In genomic region chr7:81484266-81484665, GRCh38 we compare ENCODE assay signal across 10 cellular contexts.
DNase-seq lines count a peak whose midpoint lies in the region; ATAC-seq and TF ChIP-seq lines count a peak whose summit lies in the region.
"Had no signal": no experiment of that assay in that cellular context is flagged by ENCODE, and none has a peak within 500 bp of the region (broad histone marks: within the 10 kb centered on the region; RNA-seq: fewer than 3 reads in every experiment).

No MANE protein-coding gene starts in this region.

- no peaks in the 10 kb centered on the region for H3K9me2 ChIP-seq in GM23248 (ENCODE audit: insufficient read depth)

- DNase-seq in GM23248 (peak; percentile 93), SJCRH30 (peak; percentile 26 to 51), Right ventricle myocardium superior (peak; percentile 68), psoas muscle (peak; percentile 34 to 56), NCI-H128 (lab: John Stamatoyannopoulos, UW; ENCODE audit: unreplicated experiment) (no peak)
- no peak for DNase-seq in NK-92 treated with Interleukin-12 subunit alpha and Interleukin-12 subunit beta, amount 100 ng/mL, for 24 hours (lab: John Stamatoyannopoulos, UW)
- DNase-seq in activated CD4-positive, alpha-beta T cell treated with anti-CD3 and anti-CD28 coated beads, Interleukin-2, amount 50 U/mL, for 4 hours = no peak
- DNase-seq: effector memory CD8-positive, alpha-beta T cell had no signal

- H3K4me1 ChIP-seq in GM23248 (ENCODE audit: insufficient read depth) (no peaks in the 10 kb centered on the region), SJCRH30 (no peaks in the 10 kb centered on the region), psoas muscle (no peaks in the 10 kb centered on the region)

- H3K9ac ChIP-seq in GM23248 = no peak overlapping the region

- 20 to 22% methylated on average over 3 of the region's 3 CpGs for WGBS in GM23248 (ENCODE audit: low coverage in 1 of 2, low lambda C conversion rate in 2 of 2, missing lambda C conversion rate in 2 of 2), 2 experiments
- WGBS in psoas muscle, 3 donors = 28 to 37% (median 29%) methylated on average over 3 of the region's 3 CpGs

- H3K36me3 ChIP-seq in GM23248 (ENCODE audit: low read depth) (no peaks in the 10 kb centered on the region), SJCRH30 (no peaks in the 10 kb centered on the region), psoas muscle (ENCODE audit: insufficient read depth in 1 of 2, low read depth in 1 of 2) (no peaks in the 10 kb centered on the region)

- no peaks in the 10 kb centered on the region for H3K79me2 ChIP-seq in GM23248 (ENCODE audit: insufficient read depth)

- peaks cover 10% of the 10 kb centered on the region; the same call in 1 of the 2 replicates for H3F3A ChIP-seq in GM23248 (ENCODE audit: insufficient read depth)

- H3K4me2 ChIP-seq in GM23248 (ENCODE audit: unreplicated experiment) = no peak overlapping the region

- in situ Hi-C loops in GM23248 (cut with MboI) = loop anchor here (25.0 kb wide), 3 partner anchors 753 to 1253 kb away; no protein-coding TSS in a partner anchor

- H4K20me1 ChIP-seq in GM23248 (ENCODE audit: insufficient read depth) = no peaks in the 10 kb centered on the region

- H2AFZ ChIP-seq in GM23248 = no peak overlapping the region

- no peaks in the 10 kb centered on the region for H3K9me3 ChIP-seq in GM23248 (ENCODE audit: low read depth)
- no peaks in the 10 kb centered on the region for H3K9me3 ChIP-seq in SJCRH30 (replicated peaks)
- no peaks in the 10 kb centered on the region for H3K9me3 ChIP-seq in psoas muscle

- ATAC-seq in Right ventricle myocardium superior (ENCODE audit: poor library complexity) (peak; percentile 97), psoas muscle (peak; percentile 63 to 71 (median 67)), GM21515 (IDR thresholded peaks at IDR 0.05; ENCODE audit: unreplicated experiment) (no peak)
- ATAC-seq: effector memory CD8-positive, alpha-beta T cell had no signal

- intact Hi-C loops in Right ventricle myocardium superior (cut with DNase I) (loop anchor here (10.0 kb wide), 1 partner anchor 1091 kb away; no protein-coding TSS in a partner anchor), psoas muscle (cut with DNase I) (loop anchor here (10.0 kb wide), 2 partner anchors 1121 to 1241 kb away; no protein-coding TSS in a partner anchor)

- no peaks in the 10 kb centered on the region for H3K27me3 ChIP-seq in GM23248 (replicated peaks; ENCODE audit: insufficient read depth)
- no peaks in the 10 kb centered on the region for H3K27me3 ChIP-seq in SJCRH30
- H3K27me3 ChIP-seq in psoas muscle (ENCODE audit: insufficient read depth in 3 of 3, low read length in 2 of 3) = no peaks in the 10 kb centered on the region

- TF ChIP-seq CTCF in psoas muscle (IDR thresholded peaks at IDR 0.05) = no peak

- H3K27ac ChIP-seq in GM23248 (no peak overlapping the region), SJCRH30 (no peak overlapping the region), psoas muscle (no peak overlapping the region)
- H3K27ac ChIP-seq: skin epidermis had no signal

- H3K4me3 ChIP-seq in GM23248 (no peak overlapping the region), SJCRH30 (no peak overlapping the region), psoas muscle (no peak overlapping the region)
- H3K4me3 ChIP-seq: skin epidermis had no signal

Comparison
In these comparisons a context has a peak if more than half of its experiments do, and no peak if none do; other contexts are left out.
1. DNase-seq: peak in GM23248 (single experiment), SJCRH30 (2 of 2), Right ventricle myocardium superior (single experiment) and psoas muscle (2 of 2); none in NK-92 treated with Interleukin-12 subunit alpha and Interleukin-12 subunit beta, amount 100 ng/mL, for 24 hours (single experiment), activated CD4-positive, alpha-beta T cell treated with anti-CD3 and anti-CD28 coated beads, Interleukin-2, amount 50 U/mL, for 4 hours (0 of 2) and NCI-H128 (single experiment).